8 cellular contexts compared by ENCODE assay signal in the genomic region with DNA sequence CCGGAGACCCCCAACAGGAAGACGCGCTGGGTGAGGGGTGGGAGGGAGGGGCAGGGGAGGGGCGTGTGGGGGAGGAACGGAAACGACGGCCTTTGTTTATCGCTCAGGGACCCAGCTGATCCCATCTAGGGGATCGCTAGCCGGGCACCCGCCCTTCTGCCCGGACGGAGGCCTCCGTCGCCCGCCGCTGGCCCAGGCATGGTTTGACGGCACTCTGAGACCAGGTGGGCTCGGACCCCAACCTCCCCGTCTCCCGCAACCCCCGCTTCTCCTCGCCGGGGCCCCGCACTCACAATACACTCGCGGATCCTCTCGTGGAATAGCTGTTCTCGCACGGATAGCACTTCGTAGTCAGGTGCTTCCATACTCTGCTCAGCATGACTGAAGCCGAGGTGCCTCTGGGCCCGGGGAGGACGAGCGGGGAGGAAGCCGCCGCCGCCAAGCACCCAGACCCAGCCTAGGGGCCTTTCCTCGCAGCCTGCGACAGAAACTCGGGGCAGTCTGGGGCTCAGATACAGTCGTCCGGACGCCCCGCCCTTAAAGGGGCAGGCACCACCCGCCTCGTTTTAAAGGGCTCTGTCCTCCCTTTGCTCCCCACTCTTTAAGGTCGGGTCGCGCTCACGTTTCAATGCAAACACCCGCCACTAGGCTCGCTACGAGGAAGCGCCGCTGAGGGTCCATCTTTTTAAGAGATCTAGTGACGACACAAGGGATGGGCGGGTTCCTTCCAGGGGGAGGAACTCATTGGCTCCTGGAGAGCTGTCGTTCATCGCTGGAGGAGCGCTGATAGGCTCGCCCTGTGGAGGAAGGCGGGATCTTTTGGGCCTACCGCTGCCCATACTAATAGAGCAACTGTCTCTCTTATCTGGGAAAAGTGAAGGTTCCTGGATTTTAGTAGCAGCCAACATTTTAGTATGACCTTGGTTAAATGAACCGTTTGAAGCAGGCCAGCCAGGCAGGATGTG. TPM values are rescaled to one million over a fixed set of nuclear protein-coding genes. Genes with fewer than 3 reads are reported as not detected.
DNase-seq lines count a peak whose midpoint lies in the region; ATAC-seq and TF ChIP-seq lines count a peak whose summit lies in the region.

A gene with protein sequence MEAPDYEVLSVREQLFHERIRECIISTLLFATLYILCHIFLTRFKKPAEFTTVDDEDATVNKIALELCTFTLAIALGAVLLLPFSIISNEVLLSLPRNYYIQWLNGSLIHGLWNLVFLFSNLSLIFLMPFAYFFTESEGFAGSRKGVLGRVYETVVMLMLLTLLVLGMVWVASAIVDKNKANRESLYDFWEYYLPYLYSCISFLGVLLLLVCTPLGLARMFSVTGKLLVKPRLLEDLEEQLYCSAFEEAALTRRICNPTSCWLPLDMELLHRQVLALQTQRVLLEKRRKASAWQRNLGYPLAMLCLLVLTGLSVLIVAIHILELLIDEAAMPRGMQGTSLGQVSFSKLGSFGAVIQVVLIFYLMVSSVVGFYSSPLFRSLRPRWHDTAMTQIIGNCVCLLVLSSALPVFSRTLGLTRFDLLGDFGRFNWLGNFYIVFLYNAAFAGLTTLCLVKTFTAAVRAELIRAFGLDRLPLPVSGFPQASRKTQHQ (minus strand): TSS at position 657 of the 965 bp plus-strand sequence. CDS start 292 bp downstream, at position 365.

- H3K27ac Mint-ChIP-seq in activated B cell treated with CpG ODN at 0.5 μM for 24 hours (peak within 1 kb of the TSS; percentile 96), immature natural killer cell (peak within 1 kb of the TSS; percentile 95 to 99 (median 98))

- H3K27me3 Mint-ChIP-seq in activated B cell treated with CpG ODN at 0.5 μM for 24 hours (no peaks in the 10 kb centered on the region), immature natural killer cell (ENCODE audit: low read depth in 3 of 3) (peaks cover 8 to 11% (median 8%) of the 10 kb centered on the region in 3 donors)

- H3K27ac ChIP-seq in caudate nucleus (ENCODE audit: low read depth, low read length), result peak within 1 kb of the TSS; percentile 89

- POLR2A ChIA-PET in activated B cell treated with CpG ODN at 0.5 μM for 24 hours (lab: Charles Lee), result interaction anchor here (0.5 to 5.0 kb wide), 18 partner anchors 15 to 342 kb away, joined by 3 to 107 read pairs (median 4); a partner anchor contains a TSS

- peak; percentile 100 for ATAC-seq in HG03196 (IDR thresholded peaks at IDR 0.05; ENCODE audit: unreplicated experiment)
- peak; percentile 94 for ATAC-seq in activated B cell treated with CpG ODN at 0.5 μM for 24 hours (ENCODE audit: low read depth)

- intact Hi-C loops in activated B cell treated with CpG ODN at 0.5 μM for 24 hours (cut with micrococcal nuclease), result loop anchor here (1.0 to 2.0 kb wide), 8 partner anchors 12 to 155 kb away; a partner anchor contains a TSS

- H3K4me3 Mint-ChIP-seq in activated B cell treated with CpG ODN at 0.5 μM for 24 hours, result peak within 1 kb of the TSS; percentile 98
- H3K4me3 Mint-ChIP-seq in immature natural killer cell, result peak within 1 kb of the TSS; percentile 96 to 98 (median 97)

- in situ Hi-C loops in GM18951 (cut with MboI; ENCODE audit: low sequenced_read_pairs, unreplicated experiment), result no loop called here

- peaks cover 27% of the 10 kb centered on the region for H3K36me3 Mint-ChIP-seq in activated B cell treated with CpG ODN at 0.5 μM for 24 hours (ENCODE audit: low read depth)
- peaks cover 0 to 5% (median 0%) of the 10 kb centered on the region in 3 donors for H3K36me3 Mint-ChIP-seq in immature natural killer cell

- peak; percentile 80 for TF ChIP-seq POLR2A in GM18951 (IDR thresholded peaks at IDR 0.05; ENCODE audit: extremely low read depth, insufficient read depth, insufficient read length)

- H3K4me1 Mint-ChIP-seq in activated B cell treated with CpG ODN at 0.5 μM for 24 hours (peaks cover 46% of the 10 kb centered on the region), immature natural killer cell (peaks cover 38 to 50% of the 10 kb centered on the region in 2 donors)

- TF ChIP-seq CTCF in AG09319 (IDR thresholded peaks at IDR 0.05; ENCODE audit: low read depth, low read length) (peak; percentile 46), activated B cell treated with CpG ODN at 0.5 μM for 24 hours (IDR thresholded peaks at IDR 0.05) (no peak)

- no peaks in the 10 kb centered on the region for H3K9me3 Mint-ChIP-seq in activated B cell treated with CpG ODN at 0.5 μM for 24 hours
- no peaks in the 10 kb centered on the region for H3K9me3 Mint-ChIP-seq in immature natural killer cell

- DNase-seq in AG09319 (ENCODE audit: extremely low read depth, low read depth), result peak; percentile 95
- DNase-seq in NCI-H345 (lab: John Stamatoyannopoulos, UW), result peak; percentile 84
- peak; percentile 83 for DNase-seq in activated B cell treated with CpG ODN at 0.5 μM for 24 hours
- peak; percentile 36 to 98 (median 93) for DNase-seq in caudate nucleus (lab: John Stamatoyannopoulos, UW)
- peak; percentile 97 to 98 (median 97) for DNase-seq in immature natural killer cell
- DNase-seq in smooth muscle cell of the brain vasculature (ENCODE audit: low read depth, low spot score), result peak; percentile 95

- CTCF ChIA-PET in activated B cell treated with CpG ODN at 0.5 μM for 24 hours (lab: Charles Lee), result interaction anchor here (0.7 to 6.9 kb wide), 7 partner anchors 12 to 404 kb away, joined by 3 to 32 read pairs (median 7); a partner anchor contains a TSS

RNA-seq across cellular contexts. Expression of the gene that starts here (rescaled TPM):
- total RNA-seq in activated B cell treated with CpG ODN at 0.5 μM for 24 hours, result 64.2 and 79.9 TPM in 2 replicates
- polyA plus RNA-seq in immature natural killer cell, result 10 to 100 TPM; 15.9 to 46.0 (median 39.6) TPM

Comparison
In these comparisons a context has a peak if more than half of its experiments do, and no peak if none do; other contexts are left out.
1. Peak in every context shown above with its lines: DNase-seq, ATAC-seq and H3K27ac ChIP-seq.